ENCODE assay signal across 8 cellular contexts in genomic region chr22:31662668-31663037, GRCh38. TPM values are rescaled to one million over a fixed set of nuclear protein-coding genes. Genes with fewer than 3 reads are reported as not detected.
A peak's percentile ranks its signal among the peaks of the same experiment; 100 is the strongest.
DNase-seq lines count a peak whose midpoint lies in the region; ATAC-seq, FAIRE-seq and TF ChIP-seq lines count a peak whose summit lies in the region.

No MANE protein-coding gene starts in this region.

- DNase-seq in RWPE1 (ENCODE audit: low spot score) (no peak), trophoblast cell (no peak), mesenteric fat pad (ENCODE audit: low spot score) (no peak), GM19239 (ENCODE audit: insufficient read length, low spot score) (no peak)

- no peak for ATAC-seq in HG02870 (IDR thresholded peaks at IDR 0.05; ENCODE audit: unreplicated experiment)
- ATAC-seq in HG03442 (IDR thresholded peaks at IDR 0.05; ENCODE audit: unreplicated experiment): no peak

- no peak overlapping the region for H4K12ac ChIP-seq in trophoblast cell (ENCODE audit: low read depth, low read length)

- POLR2A ChIA-PET in RWPE1 (lab: Yijun Ruan, JAX; ENCODE audit: low non-redundant PET): no interaction called here

- CTCF ChIA-PET in RWPE1 (lab: Yijun Ruan, JAX): no interaction called here

- no peak overlapping the region for H4K91ac ChIP-seq in trophoblast cell (ENCODE audit: low read depth, low read length)

- no peaks in the 10 kb centered on the region for H3K27me3 ChIP-seq in DOHH2 (ENCODE audit: control insufficient read depth, low read length)
- H3K27me3 ChIP-seq in esophagus (ENCODE audit: control insufficient read depth in 1 of 2, insufficient read depth in 2 of 2, low read length in 2 of 2): no peaks in the 10 kb centered on the region
- H3K27me3 ChIP-seq in trophoblast cell (ENCODE audit: insufficient read depth, low read length): no peaks in the 10 kb centered on the region

- no peak overlapping the region for H3K23ac ChIP-seq in trophoblast cell (ENCODE audit: low read length)

- FAIRE-seq in GM19239 (lab: Jason Lieb, UNC): no peak

- no peak for TF ChIP-seq CTCF in DOHH2 (IDR thresholded peaks at IDR 0.05; ENCODE audit: low read depth, low read length, poor library complexity, severe bottlenecking)
- TF ChIP-seq CTCF in RWPE1 (conservative IDR thresholded peaks at IDR 0.05; ENCODE audit: low read depth): no peak

- 49 to 51% methylated on average over 8 of the region's 8 CpGs for WGBS in esophagus, 2 donors
- WGBS in trophoblast cell (ENCODE audit: extremely low coverage, insufficient coverage, insufficient read length): no CpG with 5 or more reads among the region's 8 CpGs

- H3K4ac ChIP-seq in trophoblast cell (ENCODE audit: low read depth, low read length): no peak overlapping the region

- H3K9me3 ChIP-seq in DOHH2 (ENCODE audit: control insufficient read depth, insufficient read depth, low read length) (no peaks in the 10 kb centered on the region), esophagus (ENCODE audit: control insufficient read depth in 2 of 2, insufficient read depth in 1 of 2, low read depth in 1 of 2, low read length in 1 of 2) (no peaks in the 10 kb centered on the region), trophoblast cell (ENCODE audit: insufficient read depth, low read depth, low read length) (no peaks in the 10 kb centered on the region)

- H3K79me2 ChIP-seq in DOHH2 (ENCODE audit: control insufficient read depth, low read length) (peaks cover 44% of the 10 kb centered on the region), trophoblast cell (ENCODE audit: control insufficient read depth, insufficient read depth, low read length, poor library complexity) (peaks cover 7% of the 10 kb centered on the region)

- no peak overlapping the region for H3K27ac ChIP-seq in DOHH2 (ENCODE audit: low read depth, low read length)
- peak overlapping the region; percentile 89 for H3K27ac ChIP-seq in RWPE1
- peak overlapping the region; percentile 97 to 99 for H3K27ac ChIP-seq in esophagus (ENCODE audit: low read depth in 2 of 2, low read length in 1 of 2)
- H3K27ac ChIP-seq in trophoblast cell (ENCODE audit: low read depth, low read length): no peak overlapping the region

- no peak overlapping the region for H3K18ac ChIP-seq in trophoblast cell (ENCODE audit: low read length)

- peak overlapping the region; percentile 56 for H4K8ac ChIP-seq in trophoblast cell (ENCODE audit: low read depth, low read length)

- H2BK120ac ChIP-seq in trophoblast cell (ENCODE audit: insufficient read depth, low read length, poor library complexity): no peak overlapping the region

- H3K14ac ChIP-seq in trophoblast cell (ENCODE audit: low read length): no peak overlapping the region

- no peak overlapping the region for H2AK5ac ChIP-seq in trophoblast cell (ENCODE audit: low read length)

- H3K4me3 ChIP-seq in DOHH2 (ENCODE audit: low read length): peak overlapping the region; percentile 85
- H3K4me3 ChIP-seq in esophagus (ENCODE audit: low read depth in 1 of 2, low read length in 2 of 2): peak overlapping the region; percentile 71 to 92
- H3K4me3 ChIP-seq in trophoblast cell (ENCODE audit: low read depth, low read length): no peak overlapping the region

- no peak overlapping the region for H2BK5ac ChIP-seq in trophoblast cell (ENCODE audit: low read depth, low read length, poor library complexity)

- H3K9me2 ChIP-seq in DOHH2 (replicated peaks; ENCODE audit: control insufficient read depth, low read length): no peaks in the 10 kb centered on the region

- H2AFZ ChIP-seq in trophoblast cell (ENCODE audit: insufficient read depth, low read length, poor library complexity): peak overlapping the region; percentile 61

- H3K79me1 ChIP-seq in trophoblast cell (ENCODE audit: low read length): no peaks in the 10 kb centered on the region

- H2BK12ac ChIP-seq in trophoblast cell (ENCODE audit: low read length): no peak overlapping the region

- peak overlapping the region; percentile 91 for H3K4me2 ChIP-seq in DOHH2 (ENCODE audit: low read length)
- H3K4me2 ChIP-seq in trophoblast cell (ENCODE audit: low read length): peak overlapping the region; percentile 63

- H3K4me1 ChIP-seq in DOHH2 (ENCODE audit: control insufficient read depth, low read length) (peaks cover 29% of the 10 kb centered on the region), esophagus (ENCODE audit: control insufficient read depth in 2 of 2, insufficient read depth in 2 of 2, low read length in 1 of 2) (peaks cover 0 to 3% of the 10 kb centered on the region in 2 donors), trophoblast cell (ENCODE audit: control insufficient read depth in 1 of 2, insufficient read depth in 2 of 2, low read length in 2 of 2) (peaks cover 6 to 14% of the 10 kb centered on the region in 2 experiments)

- H3F3A ChIP-seq in DOHH2 (ENCODE audit: control insufficient read depth, insufficient read depth): no peaks in the 10 kb centered on the region

- no peaks in the 10 kb centered on the region for H3K36me3 ChIP-seq in DOHH2 (ENCODE audit: control insufficient read depth, low read length)
- no peaks in the 10 kb centered on the region for H3K36me3 ChIP-seq in esophagus (ENCODE audit: control insufficient read depth in 2 of 2, insufficient read depth in 2 of 2, low read length in 1 of 2)
- no peaks in the 10 kb centered on the region for H3K36me3 ChIP-seq in trophoblast cell (ENCODE audit: control insufficient read depth in 1 of 2, insufficient read depth in 2 of 2, low read length in 2 of 2)

- H4K20me1 ChIP-seq in DOHH2 (ENCODE audit: control insufficient read depth, insufficient read depth, low read depth, low read length): no peaks in the 10 kb centered on the region; the same call in 1 of the 2 replicates

- H3K9ac ChIP-seq in trophoblast cell (ENCODE audit: low read length): no peak overlapping the region

RNA-seq across cellular contexts. Expression of gene PISD, which starts 0.6 kb away (rescaled TPM):
- 10 to 100 TPM; 24.7 to 30.4 TPM for polyA plus RNA-seq in esophagus
- polyA plus RNA-seq in trophoblast cell (2013): 26.1 and 26.7 TPM in 2 replicates
- 138 TPM for total RNA-seq in mesenteric fat pad

Comparison
In these comparisons a context has a peak if more than half of its experiments do, and no peak if none do; other contexts are left out.
1. H3K27ac ChIP-seq: peak in RWPE1 (single experiment) and esophagus (2 of 2); none in DOHH2 (single experiment) and trophoblast cell (single experiment).